Comparison of ENCODE assay signal across 27 cellular contexts in the genomic region with DNA sequence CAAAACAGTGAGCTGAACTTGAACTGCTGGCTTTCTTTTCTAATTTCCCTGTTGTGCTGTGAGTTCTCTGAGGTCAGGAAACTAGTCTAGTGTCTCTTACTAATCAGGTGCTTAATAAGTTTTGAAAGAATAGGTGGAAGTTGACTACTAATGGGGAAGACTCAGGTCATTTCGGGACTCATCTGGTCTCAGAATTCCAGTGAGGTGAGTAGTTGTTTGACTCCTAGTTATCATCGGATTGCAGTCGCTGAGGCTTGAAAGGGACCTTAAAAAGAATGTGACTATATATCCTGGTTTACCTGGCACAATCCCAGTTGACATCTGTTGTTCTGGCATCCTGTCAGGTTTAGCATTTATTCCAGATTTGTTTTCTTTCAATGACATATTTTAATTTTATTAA.
"Had no signal": no experiment of that assay in that cellular context is flagged by ENCODE, and none has a peak within 500 bp of the region (broad histone marks: within the 10 kb centered on the region; RNA-seq: fewer than 3 reads in every experiment).

No MANE protein-coding gene starts in this region.

- H3K27me3 ChIP-seq: body of pancreas, esophagus muscularis mucosa, gastroesophageal sphincter, heart left ventricle, stomach, suprapubic skin, tibial nerve, uterus had no signal

- DNase-seq: activated CD4-positive, alpha-beta memory T cell treated with anti-CD3 and anti-CD28 coated beads, Interleukin-2, amount 10 ng/mL, durations not matched to agents 7 days and 5 days; activated CD4-positive, alpha-beta T cell treated with anti-CD3 and anti-CD28 coated beads, Interleukin-2, amount 10 ng/mL, durations not matched to agents 24 days and 14 days; activated effector memory CD4-positive, alpha-beta T cell treated with anti-CD3 and anti-CD28 coated beads, Interleukin-2, amount 50 U/mL, for 16 hours; activated naive CD4-positive, alpha-beta T cell treated with anti-CD3 and anti-CD28 coated beads, Interleukin-2, amount 50 U/mL, for 16 hours; activated naive CD8-positive, alpha-beta T cell treated with anti-CD3 and anti-CD28 coated beads, Interleukin-2, amount 50 U/mL, for 24 hours; activated T-cell treated with anti-CD3 and anti-CD28 coated beads, Interleukin-2, amount 50 U/mL, for 72 hours; anterior cingulate cortex; body of pancreas; effector CD4-positive, alpha-beta T cell; heart left ventricle; islet precursor cell; lower lobe of right lung; naive thymus-derived CD4-positive, alpha-beta T cell; posterior cingulate gyrus; stimulated activated CD4-positive, alpha-beta T cell treated with anti-CD3 and anti-CD28 coated beads, Interleukin-15, amount 100 ng/mL, for 24 hours; stomach; uterus had no signal

- H3K4me3 Mint-ChIP-seq: activated CD4-positive, alpha-beta memory T cell treated with anti-CD3 and anti-CD28 coated beads, Interleukin-2, amount 10 ng/mL, durations not matched to agents 7 days and 5 days; activated CD4-positive, alpha-beta T cell treated with anti-CD3 and anti-CD28 coated beads, Interleukin-2, amount 10 ng/mL, durations not matched to agents 24 days and 14 days; activated naive CD8-positive, alpha-beta T cell treated with anti-CD3 and anti-CD28 coated beads, Interleukin-2, amount 50 U/mL, for 24 hours; activated T-cell treated with anti-CD3 and anti-CD28 coated beads, Interleukin-2, amount 50 U/mL, for 72 hours; dendritic cell treated with granulocyte-macrophage colony-stimulating factor and Interleukin-4, amounts not matched to agents 40 ng/mL and 50 ng/mL, for 4 days; naive thymus-derived CD4-positive, alpha-beta T cell; neural crest cell; stimulated activated memory B cell treated with anti-CD40 and anti-IgM and Interleukin-4, amounts not matched to agents 10 μg/mL and 1 μg/mL and 100 μg/mL, for 72 hours had no signal

- H3K4me1 ChIP-seq: body of pancreas, esophagus muscularis mucosa, gastroesophageal sphincter, heart left ventricle, stomach, suprapubic skin, tibial nerve, uterus had no signal

- ATAC-seq: activated naive CD8-positive, alpha-beta T cell treated with anti-CD3 and anti-CD28 coated beads, Interleukin-2, amount 50 U/mL, for 24 hours; activated T-cell treated with anti-CD3 and anti-CD28 coated beads, Interleukin-2, amount 50 U/mL, for 72 hours; body of pancreas; gastroesophageal sphincter; heart left ventricle; left lobe of liver; lower lobe of right lung; naive thymus-derived CD4-positive, alpha-beta T cell; sciatic nerve; stimulated activated memory B cell treated with anti-CD40 and anti-IgM and Interleukin-4, amounts not matched to agents 10 μg/mL and 1 μg/mL and 100 μg/mL, for 72 hours had no signal

- H3K27me3 Mint-ChIP-seq: activated CD4-positive, alpha-beta memory T cell treated with anti-CD3 and anti-CD28 coated beads, Interleukin-2, amount 10 ng/mL, durations not matched to agents 7 days and 5 days; activated CD4-positive, alpha-beta T cell treated with anti-CD3 and anti-CD28 coated beads, Interleukin-2, amount 10 ng/mL, durations not matched to agents 24 days and 14 days; activated naive CD8-positive, alpha-beta T cell treated with anti-CD3 and anti-CD28 coated beads, Interleukin-2, amount 50 U/mL, for 24 hours; dendritic cell treated with granulocyte-macrophage colony-stimulating factor and Interleukin-4, amounts not matched to agents 40 ng/mL and 50 ng/mL, for 4 days; stimulated activated memory B cell treated with anti-CD40 and anti-IgM and Interleukin-4, amounts not matched to agents 10 μg/mL and 1 μg/mL and 100 μg/mL, for 72 hours had no signal

- H3K27ac ChIP-seq: body of pancreas, esophagus muscularis mucosa, gastroesophageal sphincter, heart left ventricle, lower lobe of right lung, stomach, suprapubic skin, tibial nerve, uterus had no signal

- H3K36me3 Mint-ChIP-seq: naive thymus-derived CD4-positive, alpha-beta T cell; stimulated activated memory B cell treated with anti-CD40 and anti-IgM and Interleukin-4, amounts not matched to agents 10 μg/mL and 1 μg/mL and 100 μg/mL, for 72 hours had no signal

- H3K36me3 ChIP-seq: esophagus muscularis mucosa, gastroesophageal sphincter, heart left ventricle, lower lobe of right lung, stomach, suprapubic skin, tibial nerve, uterus had no signal

- H3K9me3 Mint-ChIP-seq: activated CD4-positive, alpha-beta memory T cell treated with anti-CD3 and anti-CD28 coated beads, Interleukin-2, amount 10 ng/mL, durations not matched to agents 7 days and 5 days; activated CD4-positive, alpha-beta T cell treated with anti-CD3 and anti-CD28 coated beads, Interleukin-2, amount 10 ng/mL, durations not matched to agents 24 days and 14 days; activated T-cell treated with anti-CD3 and anti-CD28 coated beads, Interleukin-2, amount 50 U/mL, for 72 hours; dendritic cell treated with granulocyte-macrophage colony-stimulating factor and Interleukin-4, amounts not matched to agents 40 ng/mL and 50 ng/mL, for 4 days; neural crest cell; stimulated activated memory B cell treated with anti-CD40 and anti-IgM and Interleukin-4, amounts not matched to agents 10 μg/mL and 1 μg/mL and 100 μg/mL, for 72 hours had no signal

- H3K4me3 ChIP-seq: body of pancreas, esophagus muscularis mucosa, gastroesophageal sphincter, heart left ventricle, lower lobe of right lung, smooth muscle cell, stomach, suprapubic skin, tibial nerve, uterus had no signal

- H3K9me3 ChIP-seq: body of pancreas, esophagus muscularis mucosa, gastroesophageal sphincter, heart left ventricle, lower lobe of right lung, stomach, suprapubic skin, tibial nerve, uterus had no signal

- H3K27ac Mint-ChIP-seq: activated CD4-positive, alpha-beta memory T cell treated with anti-CD3 and anti-CD28 coated beads, Interleukin-2, amount 10 ng/mL, durations not matched to agents 7 days and 5 days; activated CD4-positive, alpha-beta T cell treated with anti-CD3 and anti-CD28 coated beads, Interleukin-2, amount 10 ng/mL, durations not matched to agents 24 days and 14 days; activated naive CD8-positive, alpha-beta T cell treated with anti-CD3 and anti-CD28 coated beads, Interleukin-2, amount 50 U/mL, for 24 hours; activated T-cell treated with anti-CD3 and anti-CD28 coated beads, Interleukin-2, amount 50 U/mL, for 72 hours; dendritic cell treated with granulocyte-macrophage colony-stimulating factor and Interleukin-4, amounts not matched to agents 40 ng/mL and 50 ng/mL, for 4 days; naive thymus-derived CD4-positive, alpha-beta T cell; stimulated activated memory B cell treated with anti-CD40 and anti-IgM and Interleukin-4, amounts not matched to agents 10 μg/mL and 1 μg/mL and 100 μg/mL, for 72 hours had no signal

- H3K4me1 Mint-ChIP-seq: activated CD4-positive, alpha-beta memory T cell treated with anti-CD3 and anti-CD28 coated beads, Interleukin-2, amount 10 ng/mL, durations not matched to agents 7 days and 5 days; activated CD4-positive, alpha-beta T cell treated with anti-CD3 and anti-CD28 coated beads, Interleukin-2, amount 10 ng/mL, durations not matched to agents 24 days and 14 days; activated naive CD8-positive, alpha-beta T cell treated with anti-CD3 and anti-CD28 coated beads, Interleukin-2, amount 50 U/mL, for 24 hours; naive thymus-derived CD4-positive, alpha-beta T cell; neural crest cell; stimulated activated memory B cell treated with anti-CD40 and anti-IgM and Interleukin-4, amounts not matched to agents 10 μg/mL and 1 μg/mL and 100 μg/mL, for 72 hours had no signal
